ENCODE assay signal across 8 cellular contexts in genomic region chr11:72225411-72225951, GRCh38. TPM values are rescaled to one million over a fixed set of nuclear protein-coding genes. Genes with fewer than 3 reads are reported as not detected.
DNase-seq lines count a peak whose midpoint lies in the region; ATAC-seq and TF ChIP-seq lines count a peak whose summit lies in the region.

No MANE protein-coding gene starts in this region.

- H3K9me3 ChIP-seq in SK-N-MC (ENCODE audit: low read depth, low read length) (no peaks in the 10 kb centered on the region), endocrine pancreas (ENCODE audit: control insufficient read depth, low read length) (no peaks in the 10 kb centered on the region)

- H3K4me1 ChIP-seq in endocrine pancreas (ENCODE audit: control insufficient read depth, insufficient read depth, low read length), result no peaks in the 10 kb centered on the region

- TF ChIP-seq CTCF in osteocyte (IDR thresholded peaks at IDR 0.05), result no peak

- H3K27me3 ChIP-seq in endocrine pancreas (ENCODE audit: control insufficient read depth, insufficient read depth, low read length), result no peaks in the 10 kb centered on the region

- no peaks in the 10 kb centered on the region for H3K27me3 Mint-ChIP-seq in osteocyte (ENCODE audit: unreplicated experiment)

- peak overlapping the region; percentile 86 for H3K4me3 Mint-ChIP-seq in osteocyte (ENCODE audit: unreplicated experiment)

- H3K4me3 ChIP-seq in SK-N-MC, result peak overlapping the region; percentile 95
- peak overlapping the region; percentile 28 for H3K4me3 ChIP-seq in endocrine pancreas (ENCODE audit: control insufficient read depth, insufficient read depth, low read length)

- H3K9ac ChIP-seq in SK-N-MC (ENCODE audit: insufficient read length) (peak overlapping the region; percentile 79), endocrine pancreas (ENCODE audit: control insufficient read depth, insufficient read depth, low read length) (peak overlapping the region; percentile 82)

- ATAC-seq in GM18511 (IDR thresholded peaks at IDR 0.05; ENCODE audit: unreplicated experiment), result no peak
- no peak for ATAC-seq in HG02870 (IDR thresholded peaks at IDR 0.05; ENCODE audit: unreplicated experiment)
- ATAC-seq in HG03342 (IDR thresholded peaks at IDR 0.05; ENCODE audit: unreplicated experiment), result no peak

- peaks cover 20% of the 10 kb centered on the region; the same call in 1 of the 2 replicates for H3K36me3 ChIP-seq in SK-N-MC (ENCODE audit: insufficient read depth, low read length)
- no peaks in the 10 kb centered on the region for H3K36me3 ChIP-seq in endocrine pancreas (ENCODE audit: control insufficient read depth, insufficient read depth, low read length)

- H3K9me3 Mint-ChIP-seq in osteocyte (ENCODE audit: unreplicated experiment), result no peaks in the 10 kb centered on the region

- DNase-seq in NCI-H1092 treated with DMSO at 0.1 percent for 48 hours (lab: John Stamatoyannopoulos, UW) (peak; percentile 32), NCI-H1092 (lab: John Stamatoyannopoulos, UW) (no peak), SK-N-MC (ENCODE audit: low read depth, low spot score) (no peak), osteocyte (ENCODE audit: extremely low spot score, unreplicated experiment) (peak; percentile 54)

- peaks cover 10% of the 10 kb centered on the region for H3K36me3 Mint-ChIP-seq in osteocyte (ENCODE audit: unreplicated experiment)

- H3K27ac ChIP-seq in SK-N-MC, result peak overlapping the region; percentile 60; the same call in 1 of the 2 replicates

- H3K27ac Mint-ChIP-seq in osteocyte (ENCODE audit: unreplicated experiment), result peak overlapping the region; percentile 79

- H3K4me1 Mint-ChIP-seq in osteocyte (ENCODE audit: unreplicated experiment), result peaks cover 50% of the 10 kb centered on the region

RNA-seq across cellular contexts. Expression of gene INPPL1, which starts 0.9 kb away (rescaled TPM):
- 259 and 289 TPM in 2 replicates for total RNA-seq in osteocyte

RNA-seq across cellular contexts. Expression of gene FOLR2, which starts 8.9 kb away (rescaled TPM):
- total RNA-seq in osteocyte, result not detected in 2 replicates

RNA-seq across cellular contexts. Expression of gene PHOX2A, which starts 18.5 kb away (rescaled TPM):
- total RNA-seq in osteocyte, result not detected in 2 replicates

RNA-seq across cellular contexts. Expression of gene FOLR1, which starts 33.5 kb away (rescaled TPM):
- not detected in 2 replicates for total RNA-seq in osteocyte

Comparison
In these comparisons a context has a peak if more than half of its experiments do, and no peak if none do; other contexts are left out.
1. DNase-seq: peak in NCI-H1092 treated with DMSO at 0.1 percent for 48 hours (single experiment) and osteocyte (single experiment); none in NCI-H1092 (single experiment) and SK-N-MC (single experiment).